16 cellular contexts compared by ENCODE assay signal in the genomic region with DNA sequence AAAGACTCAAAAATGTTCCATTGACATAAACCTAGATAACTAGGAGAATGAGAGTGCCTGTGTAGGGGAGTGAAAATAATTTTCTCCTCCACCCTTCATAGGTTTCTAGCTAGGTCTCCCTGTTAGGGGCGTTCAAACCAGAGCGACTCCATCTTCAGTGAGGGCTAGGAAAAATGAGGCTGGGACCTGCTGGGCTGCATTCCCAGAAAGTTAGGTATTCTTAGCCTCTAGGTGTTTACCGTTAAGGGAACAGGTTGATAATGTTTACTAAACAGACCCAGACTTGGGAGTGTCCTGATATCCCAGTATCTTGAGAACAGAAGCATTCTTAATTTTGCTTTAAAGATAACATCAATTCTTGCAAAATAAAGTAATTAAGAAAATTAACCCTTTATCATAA. TPM values are rescaled to one million over a fixed set of nuclear protein-coding genes. Genes with fewer than 3 reads are reported as not detected.
DNase-seq lines count a peak whose midpoint lies in the region; ATAC-seq and TF ChIP-seq lines count a peak whose summit lies in the region.
"Had no signal": no experiment of that assay in that cellular context is flagged by ENCODE, and none has a peak within 500 bp of the region (broad histone marks: within the 10 kb centered on the region; RNA-seq: fewer than 3 reads in every experiment).

No MANE protein-coding gene starts in this region.

- H3K9me2 ChIP-seq in GM23338 (ENCODE audit: insufficient read depth) (no peaks in the 10 kb centered on the region), PC-3 (replicated peaks; ENCODE audit: low read length) (no peaks in the 10 kb centered on the region)

- H2AK5ac ChIP-seq in mesendoderm (ENCODE audit: low read length): no peak overlapping the region

- TF ChIP-seq CTCF in GM23338 (conservative IDR thresholded peaks at IDR 0.05; ENCODE audit: low read depth in 2 of 2) (no peak), PC-3 (conservative IDR thresholded peaks at IDR 0.05; ENCODE audit: low read depth, low read length) (no peak)

- ATAC-seq in GM23338: no peak
- ATAC-seq in PC-3: no peak
- ATAC-seq: A549, GM12878 had no signal

- no peaks in the 10 kb centered on the region; the same call in 2 of the 3 replicates for H3K9me3 Mint-ChIP-seq in GM23338
- H3K9me3 Mint-ChIP-seq: CD4-positive, alpha-beta T cell; H9 had no signal

- CTCF ChIA-PET in PC-3 (lab: Charles Lee): interaction anchor here (0.6 kb wide), 1 partner anchor 121 kb away, joined by 6 read pairs; no protein-coding TSS in a partner anchor

- no peaks in the 10 kb centered on the region for H3K79me1 ChIP-seq in mesendoderm (ENCODE audit: low read length)

- H3K18ac ChIP-seq in mesendoderm (ENCODE audit: low read length): no peak overlapping the region

- H4K20me1 ChIP-seq in GM23338 (replicated peaks; ENCODE audit: insufficient read depth) (no peaks in the 10 kb centered on the region), PC-3 (ENCODE audit: low read length) (no peaks in the 10 kb centered on the region)

- DNase-seq in GM23338 (ENCODE audit: low spot score): no peak
- peak; percentile 27 for DNase-seq in PC-3
- DNase-seq in mesendoderm: peak; percentile 74
- DNase-seq in HT-29 (ENCODE audit: low spot score): no peak
- no peak for DNase-seq in effector CD4-positive, alpha-beta T cell
- no peak for DNase-seq in activated CD8-positive, alpha-beta memory T cell treated with anti-CD3 and anti-CD28 coated beads, Interleukin-2, amount 50 U/mL, for 48 hours
- no peak for DNase-seq in mesenteric fat pad (ENCODE audit: low spot score)
- DNase-seq: AML-193; CD4-positive, alpha-beta T cell; DMS79; H9 had no signal

- no CpG with 5 or more reads among the region's 3 CpGs for WGBS in mesendoderm (ENCODE audit: extremely low coverage, insufficient coverage, low lambda C conversion rate)

- no peak overlapping the region for H3K23ac ChIP-seq in mesendoderm (ENCODE audit: low read length)

- H3K4me2 ChIP-seq in GM23338 (no peak overlapping the region), PC-3 (ENCODE audit: low read length) (no peak overlapping the region), mesendoderm (ENCODE audit: low read length) (no peak overlapping the region)
- H3K4me2 ChIP-seq: A549 had no signal

- H3K56ac ChIP-seq in mesendoderm (ENCODE audit: low read length): no peak overlapping the region

- H2BK120ac ChIP-seq in mesendoderm (ENCODE audit: low read depth, low read length): no peak overlapping the region

- H3K9me3 ChIP-seq in PC-3 (ENCODE audit: low read length): no peaks in the 10 kb centered on the region
- H3K9me3 ChIP-seq: A549, Caco-2 had no signal

- no peak overlapping the region for H3K4ac ChIP-seq in mesendoderm (ENCODE audit: low read depth, low read length)

- no peaks in the 10 kb centered on the region; the same call in 2 of the 3 replicates for H3K36me3 Mint-ChIP-seq in GM23338 (ENCODE audit: low read depth)

- BruUV-seq in PC-3 (replicated peaks; lab: Mats Ljungman, UMichigan): no TSS peak

- peaks cover 49% of the 10 kb centered on the region for H3K4me1 Mint-ChIP-seq in GM23338

- H3K79me2 ChIP-seq in GM23338 (replicated peaks; ENCODE audit: insufficient read depth) (no peaks in the 10 kb centered on the region), PC-3 (ENCODE audit: low read length) (no peaks in the 10 kb centered on the region), mesendoderm (ENCODE audit: control insufficient read depth, insufficient read depth, low read length) (no peaks in the 10 kb centered on the region)

- no peak overlapping the region for H4K5ac ChIP-seq in mesendoderm (ENCODE audit: low read length)

- no peak overlapping the region for H2BK5ac ChIP-seq in mesendoderm (ENCODE audit: low read length)

- H3K27ac ChIP-seq in GM23338 (ENCODE audit: low read depth) (no peak overlapping the region), PC-3 (ENCODE audit: low read length) (no peak overlapping the region), mesendoderm (ENCODE audit: low read depth, low read length) (no peak overlapping the region)
- H3K27ac ChIP-seq: A549 had no signal

- no peak overlapping the region for H2BK15ac ChIP-seq in mesendoderm (replicated peaks; ENCODE audit: low read depth)

- no peak overlapping the region for H3K4me3 ChIP-seq in GM23338
- H3K4me3 ChIP-seq in PC-3 (ENCODE audit: low read length): no peak overlapping the region
- no peak overlapping the region for H3K4me3 ChIP-seq in mesendoderm (ENCODE audit: low read length)
- H3K4me3 ChIP-seq: A549, GM12878 had no signal

- intact Hi-C loops in PC-3 (cut with micrococcal nuclease): no loop called here

- POLR2A ChIA-PET in PC-3 (lab: Charles Lee; ENCODE audit: unreplicated experiment): no interaction called here

- H3F3A ChIP-seq in GM23338 (replicated peaks; ENCODE audit: low read depth): no peaks in the 10 kb centered on the region
- H3F3A ChIP-seq in PC-3 (ENCODE audit: low read length, unreplicated experiment): no peaks in the 10 kb centered on the region

- H3K27me3 Mint-ChIP-seq in GM23338 (ENCODE audit: insufficient read depth, low read depth, poor library complexity): peaks cover 13% of the 10 kb centered on the region

- H3K27ac Mint-ChIP-seq in GM23338: no peak overlapping the region
- H3K27ac Mint-ChIP-seq: CD4-positive, alpha-beta T cell; H9 had no signal

- H2AFZ ChIP-seq in GM23338: peak overlapping the region; percentile 97; the same call in 1 of the 2 replicates
- no peak overlapping the region for H2AFZ ChIP-seq in PC-3 (ENCODE audit: low read length)

- H3K36me3 ChIP-seq in GM23338 (ENCODE audit: insufficient read depth) (no peaks in the 10 kb centered on the region), PC-3 (ENCODE audit: low read depth, low read length) (no peaks in the 10 kb centered on the region), mesendoderm (ENCODE audit: control insufficient read depth, insufficient read depth, low read length) (no peaks in the 10 kb centered on the region)

- peaks cover 13% of the 10 kb centered on the region for H3K4me1 ChIP-seq in GM23338 (ENCODE audit: insufficient read depth)
- H3K4me1 ChIP-seq in PC-3 (ENCODE audit: insufficient read depth, low read length): no peaks in the 10 kb centered on the region
- no peaks in the 10 kb centered on the region for H3K4me1 ChIP-seq in mesendoderm (ENCODE audit: control insufficient read depth, low read depth, low read length)
- H3K4me1 ChIP-seq: A549 had no signal

- H3K4me3 Mint-ChIP-seq in GM23338: no peak overlapping the region
- H3K4me3 Mint-ChIP-seq: CD4-positive, alpha-beta T cell; H9 had no signal

- H4K8ac ChIP-seq in mesendoderm (ENCODE audit: low read depth, low read length): no peak overlapping the region

- H3K9ac ChIP-seq in PC-3 (ENCODE audit: low read length) (no peak overlapping the region), mesendoderm (ENCODE audit: low read length) (no peak overlapping the region)

- no peaks in the 10 kb centered on the region for H3K27me3 ChIP-seq in GM23338 (ENCODE audit: insufficient read depth)
- H3K27me3 ChIP-seq in PC-3 (ENCODE audit: low read length): peaks cover 41% of the 10 kb centered on the region
- no peaks in the 10 kb centered on the region for H3K27me3 ChIP-seq in mesendoderm (ENCODE audit: insufficient read depth, low read length, poor library complexity)

TF ChIP-seq in GM23338, 12 proteins besides CTCF, POLR2A, EP300 and RAD21 (continues in another document):
- TF ChIP-seq JUNB (IDR thresholded peaks at IDR 0.05; ENCODE audit: unreplicated experiment) (no peak), POLR2AphosphoS5 (IDR thresholded peaks at IDR 0.05; ENCODE audit: low read depth) (no peak), STAT1 (IDR thresholded peaks at IDR 0.05; ENCODE audit: unreplicated experiment) (no peak), ZNF114 (CRISPR knock-in tag; IDR thresholded peaks at IDR 0.05) (no peak), EZH2 (IDR thresholded peaks at IDR 0.05; ENCODE audit: low read depth, unreplicated experiment) (no peak), CREB1 (CRISPR knock-in tag; IDR thresholded peaks at IDR 0.05; ENCODE audit: low read depth) (no peak), EZH2phosphoT487 (IDR thresholded peaks at IDR 0.05; ENCODE audit: unreplicated experiment) (no peak), ZNF331 (CRISPR knock-in tag; IDR thresholded peaks at IDR 0.05; ENCODE audit: low read depth) (no peak), REST (IDR thresholded peaks at IDR 0.05; ENCODE audit: unreplicated experiment) (no peak)

RNA-seq across cellular contexts. Expression of gene PABPC3, which starts 20.1 kb away (rescaled TPM):
- total RNA-seq in GM23338 (2014; rRNA removed; shearing (Covaris generic)): 0.58 and 1.2 TPM in 2 replicates
- polyA plus RNA-seq in GM23338 (2016; fragmentation: Nextera tagmentation; extraction: Ambion mirVana): 0.42 and 0.55 TPM in 2 replicates
- total RNA-seq in PC-3 (2014; rRNA removed): 0.17 and 0.26 TPM in 2 replicates
- 0.37 TPM for polyA plus RNA-seq in mesendoderm (2013, experiment 1 of 2)
- 0.27 TPM for polyA plus RNA-seq in mesendoderm (2013, experiment 2 of 2)
- 0.05 and 0.18 TPM in 2 replicates for total RNA-seq in HT-29 (2014; rRNA removed; shearing (Covaris generic))
- 0.29 TPM for total RNA-seq in mesenteric fat pad
- polyA plus RNA-seq: BJ had no signal

RNA-seq across cellular contexts. Expression of gene AMER2, which starts 56.0 kb away (rescaled TPM):
- total RNA-seq in GM23338 (2014; rRNA removed; shearing (Covaris generic)): 0.62 and 0.76 TPM in 2 replicates
- 0.23 and 0.31 TPM in 2 replicates for polyA plus RNA-seq in GM23338 (2016; fragmentation: Nextera tagmentation; extraction: Ambion mirVana)
- total RNA-seq in PC-3 (2014; rRNA removed) (not detected in 2 replicates), mesenteric fat pad (0.03 TPM)
- polyA plus RNA-seq in mesendoderm (2013, experiment 1 of 2): 0.10 TPM
- 0.10 TPM for polyA plus RNA-seq in mesendoderm (2013, experiment 2 of 2)
- total RNA-seq in HT-29 (2014; rRNA removed; shearing (Covaris generic)): not detected in 2 replicates
- total RNA-seq: Caco-2; CD4-positive, alpha-beta T cell; G401 had no signal
- polyA plus RNA-seq: A549, BJ had no signal

Comparison
In these comparisons a context has a peak if more than half of its experiments do, and no peak if none do; other contexts are left out.
1. DNase-seq: peak in PC-3 (single experiment) and mesendoderm (single experiment); none in GM23338 (single experiment), HT-29 (single experiment), effector CD4-positive, alpha-beta T cell (single experiment), activated CD8-positive, alpha-beta memory T cell treated with anti-CD3 and anti-CD28 coated beads, Interleukin-2, amount 50 U/mL, for 48 hours (single experiment) and mesenteric fat pad (single experiment).